In genomic region chr4:107825072-107825789, GRCh38 we compare ENCODE assay signal across 1 cellular context.
TF ChIP-seq lines count a peak whose summit lies in the region.

No MANE protein-coding gene starts in this region.

TF ChIP-seq in HEK293, 187 proteins besides CTCF, POLR2A, EP300 and RAD21 (continued from another document):
- TF ChIP-seq, protein P1, sequence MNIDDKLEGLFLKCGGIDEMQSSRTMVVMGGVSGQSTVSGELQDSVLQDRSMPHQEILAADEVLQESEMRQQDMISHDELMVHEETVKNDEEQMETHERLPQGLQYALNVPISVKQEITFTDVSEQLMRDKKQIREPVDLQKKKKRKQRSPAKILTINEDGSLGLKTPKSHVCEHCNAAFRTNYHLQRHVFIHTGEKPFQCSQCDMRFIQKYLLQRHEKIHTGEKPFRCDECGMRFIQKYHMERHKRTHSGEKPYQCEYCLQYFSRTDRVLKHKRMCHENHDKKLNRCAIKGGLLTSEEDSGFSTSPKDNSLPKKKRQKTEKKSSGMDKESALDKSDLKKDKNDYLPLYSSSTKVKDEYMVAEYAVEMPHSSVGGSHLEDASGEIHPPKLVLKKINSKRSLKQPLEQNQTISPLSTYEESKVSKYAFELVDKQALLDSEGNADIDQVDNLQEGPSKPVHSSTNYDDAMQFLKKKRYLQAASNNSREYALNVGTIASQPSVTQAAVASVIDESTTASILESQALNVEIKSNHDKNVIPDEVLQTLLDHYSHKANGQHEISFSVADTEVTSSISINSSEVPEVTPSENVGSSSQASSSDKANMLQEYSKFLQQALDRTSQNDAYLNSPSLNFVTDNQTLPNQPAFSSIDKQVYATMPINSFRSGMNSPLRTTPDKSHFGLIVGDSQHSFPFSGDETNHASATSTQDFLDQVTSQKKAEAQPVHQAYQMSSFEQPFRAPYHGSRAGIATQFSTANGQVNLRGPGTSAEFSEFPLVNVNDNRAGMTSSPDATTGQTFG (tag by site-specific recombination; IDR thresholded peaks at IDR 0.05; ENCODE audit: borderline replicate concordance), result no peak
- TF ChIP-seq ZNF596 (tag by site-specific recombination; IDR thresholded peaks at IDR 0.05) (no peak), ZNF621 (tag by site-specific recombination; IDR thresholded peaks at IDR 0.05) (no peak), ZBTB17 (tag by site-specific recombination; IDR thresholded peaks at IDR 0.05) (peak; percentile 65; the same call in 1 of the 2 replicates), ZNF341 (tag by site-specific recombination; IDR thresholded peaks at IDR 0.05; ENCODE audit: low read depth) (peak; percentile 43), ZNF544 (tag by site-specific recombination; IDR thresholded peaks at IDR 0.05) (no peak), SP2 (tag by site-specific recombination; IDR thresholded peaks at IDR 0.05) (peak; percentile 22), ZNF629 (tag by site-specific recombination; IDR thresholded peaks at IDR 0.05) (no peak), MZF1 (tag by site-specific recombination; IDR thresholded peaks at IDR 0.05; ENCODE audit: borderline replicate concordance) (0 out of 2 replicates have a peak, but pooled peaks have one; percentile 17), KLF8 (tag by site-specific recombination; IDR thresholded peaks at IDR 0.05) (peak; percentile 60; the same call in 1 of the 2 replicates), SALL2 (tag by site-specific recombination; IDR thresholded peaks at IDR 0.05; ENCODE audit: borderline replicate concordance) (no peak), GLIS1 (tag by site-specific recombination; IDR thresholded peaks at IDR 0.05) (peak; percentile 21), ZSCAN23 (tag by site-specific recombination; IDR thresholded peaks at IDR 0.05) (no peak), ZNF600 (tag by site-specific recombination; IDR thresholded peaks at IDR 0.05) (peak; percentile 91), ZBTB1 (tag by site-specific recombination; IDR thresholded peaks at IDR 0.05) (no peak), GLIS2 (tag by site-specific recombination; IDR thresholded peaks at IDR 0.05) (peak; percentile 66), GLI4 (tag by site-specific recombination; IDR thresholded peaks at IDR 0.05) (no peak), YY1 (tag by site-specific recombination; IDR thresholded peaks at IDR 0.05) (0 out of 2 replicates have a peak, but pooled peaks have one; percentile 0), ZIC2 (tag by site-specific recombination; IDR thresholded peaks at IDR 0.05) (no peak), ZNF423 (tag by site-specific recombination; IDR thresholded peaks at IDR 0.05) (0 out of 2 replicates have a peak, but pooled peaks have one; percentile 11), ZBTB48 (tag by site-specific recombination; IDR thresholded peaks at IDR 0.05) (0 out of 2 replicates have a peak, but pooled peaks have one; percentile 44), BCL11B (tag by site-specific recombination; IDR thresholded peaks at IDR 0.05; ENCODE audit: low read depth) (no peak), ZSCAN30 (tag by site-specific recombination; IDR thresholded peaks at IDR 0.05) (peak; percentile 46; the same call in 1 of the 2 replicates), ZNF639 (tag by site-specific recombination; IDR thresholded peaks at IDR 0.05) (no peak), ZNF664 (tag by site-specific recombination; IDR thresholded peaks at IDR 0.05) (no peak), ZSCAN5A (tag by site-specific recombination; IDR thresholded peaks at IDR 0.05) (no peak), ZBTB8A (tag by site-specific recombination; IDR thresholded peaks at IDR 0.05) (no peak), ZNF335 (tag by site-specific recombination; conservative IDR thresholded peaks at IDR 0.05) (peak; percentile 91), ZNF433 (tag by site-specific recombination; IDR thresholded peaks at IDR 0.05; ENCODE audit: low read depth) (no peak)
- TF ChIP-seq, protein P2, sequence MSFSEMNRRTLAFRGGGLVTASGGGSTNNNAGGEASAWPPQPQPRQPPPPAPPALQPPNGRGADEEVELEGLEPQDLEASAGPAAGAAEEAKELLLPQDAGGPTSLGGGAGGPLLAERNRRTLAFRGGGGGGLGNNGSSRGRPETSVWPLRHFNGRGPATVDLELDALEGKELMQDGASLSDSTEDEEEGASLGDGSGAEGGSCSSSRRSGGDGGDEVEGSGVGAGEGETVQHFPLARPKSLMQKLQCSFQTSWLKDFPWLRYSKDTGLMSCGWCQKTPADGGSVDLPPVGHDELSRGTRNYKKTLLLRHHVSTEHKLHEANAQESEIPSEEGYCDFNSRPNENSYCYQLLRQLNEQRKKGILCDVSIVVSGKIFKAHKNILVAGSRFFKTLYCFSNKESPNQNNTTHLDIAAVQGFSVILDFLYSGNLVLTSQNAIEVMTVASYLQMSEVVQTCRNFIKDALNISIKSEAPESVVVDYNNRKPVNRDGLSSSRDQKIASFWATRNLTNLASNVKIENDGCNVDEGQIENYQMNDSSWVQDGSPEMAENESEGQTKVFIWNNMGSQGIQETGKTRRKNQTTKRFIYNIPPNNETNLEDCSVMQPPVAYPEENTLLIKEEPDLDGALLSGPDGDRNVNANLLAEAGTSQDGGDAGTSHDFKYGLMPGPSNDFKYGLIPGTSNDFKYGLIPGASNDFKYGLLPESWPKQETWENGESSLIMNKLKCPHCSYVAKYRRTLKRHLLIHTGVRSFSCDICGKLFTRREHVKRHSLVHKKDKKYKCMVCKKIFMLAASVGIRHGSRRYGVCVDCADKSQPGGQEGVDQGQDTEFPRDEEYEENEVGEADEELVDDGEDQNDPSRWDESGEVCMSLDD (tag by site-specific recombination; IDR thresholded peaks at IDR 0.05), result no peak
- TF ChIP-seq, protein P3, sequence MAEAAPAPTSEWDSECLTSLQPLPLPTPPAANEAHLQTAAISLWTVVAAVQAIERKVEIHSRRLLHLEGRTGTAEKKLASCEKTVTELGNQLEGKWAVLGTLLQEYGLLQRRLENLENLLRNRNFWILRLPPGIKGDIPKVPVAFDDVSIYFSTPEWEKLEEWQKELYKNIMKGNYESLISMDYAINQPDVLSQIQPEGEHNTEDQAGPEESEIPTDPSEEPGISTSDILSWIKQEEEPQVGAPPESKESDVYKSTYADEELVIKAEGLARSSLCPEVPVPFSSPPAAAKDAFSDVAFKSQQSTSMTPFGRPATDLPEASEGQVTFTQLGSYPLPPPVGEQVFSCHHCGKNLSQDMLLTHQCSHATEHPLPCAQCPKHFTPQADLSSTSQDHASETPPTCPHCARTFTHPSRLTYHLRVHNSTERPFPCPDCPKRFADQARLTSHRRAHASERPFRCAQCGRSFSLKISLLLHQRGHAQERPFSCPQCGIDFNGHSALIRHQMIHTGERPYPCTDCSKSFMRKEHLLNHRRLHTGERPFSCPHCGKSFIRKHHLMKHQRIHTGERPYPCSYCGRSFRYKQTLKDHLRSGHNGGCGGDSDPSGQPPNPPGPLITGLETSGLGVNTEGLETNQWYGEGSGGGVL (tag by site-specific recombination; IDR thresholded peaks at IDR 0.05), result 0 out of 2 replicates have a peak, but pooled peaks have one; percentile 11
- TF ChIP-seq, protein P4, sequence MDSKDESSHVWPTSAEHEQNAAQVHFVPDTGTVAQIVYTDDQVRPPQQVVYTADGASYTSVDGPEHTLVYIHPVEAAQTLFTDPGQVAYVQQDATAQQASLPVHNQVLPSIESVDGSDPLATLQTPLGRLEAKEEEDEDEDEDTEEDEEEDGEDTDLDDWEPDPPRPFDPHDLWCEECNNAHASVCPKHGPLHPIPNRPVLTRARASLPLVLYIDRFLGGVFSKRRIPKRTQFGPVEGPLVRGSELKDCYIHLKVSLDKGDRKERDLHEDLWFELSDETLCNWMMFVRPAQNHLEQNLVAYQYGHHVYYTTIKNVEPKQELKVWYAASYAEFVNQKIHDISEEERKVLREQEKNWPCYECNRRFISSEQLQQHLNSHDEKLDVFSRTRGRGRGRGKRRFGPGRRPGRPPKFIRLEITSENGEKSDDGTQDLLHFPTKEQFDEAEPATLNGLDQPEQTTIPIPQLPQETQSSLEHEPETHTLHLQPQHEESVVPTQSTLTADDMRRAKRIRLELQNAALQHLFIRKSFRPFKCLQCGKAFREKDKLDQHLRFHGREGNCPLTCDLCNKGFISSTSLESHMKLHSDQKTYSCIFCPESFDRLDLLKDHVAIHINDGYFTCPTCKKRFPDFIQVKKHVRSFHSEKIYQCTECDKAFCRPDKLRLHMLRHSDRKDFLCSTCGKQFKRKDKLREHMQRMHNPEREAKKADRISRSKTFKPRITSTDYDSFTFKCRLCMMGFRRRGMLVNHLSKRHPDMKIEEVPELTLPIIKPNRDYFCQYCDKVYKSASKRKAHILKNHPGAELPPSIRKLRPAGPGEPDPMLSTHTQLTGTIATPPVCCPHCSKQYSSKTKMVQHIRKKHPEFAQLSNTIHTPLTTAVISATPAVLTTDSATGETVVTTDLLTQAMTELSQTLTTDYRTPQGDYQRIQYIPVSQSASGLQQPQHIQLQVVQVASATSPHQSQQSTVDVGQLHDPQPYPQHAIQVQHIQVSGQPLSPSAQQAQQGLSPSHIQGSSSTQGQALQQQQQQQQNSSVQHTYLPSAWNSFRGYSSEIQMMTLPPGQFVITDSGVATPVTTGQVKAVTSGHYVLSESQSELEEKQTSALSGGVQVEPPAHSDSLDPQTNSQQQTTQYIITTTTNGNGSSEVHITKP (tag by site-specific recombination; IDR thresholded peaks at IDR 0.05), result peak; percentile 60
